17 cellular contexts compared by ENCODE assay signal in genomic region chr3:72157782-72158638, GRCh38.
DNase-seq lines count a peak whose midpoint lies in the region; ATAC-seq and TF ChIP-seq lines count a peak whose summit lies in the region.
"Had no signal": no experiment of that assay in that cellular context is flagged by ENCODE, and none has a peak within 500 bp of the region (broad histone marks: within the 10 kb centered on the region; RNA-seq: fewer than 3 reads in every experiment).

No MANE protein-coding gene starts in this region.

- peaks cover 10% of the 10 kb centered on the region for H3K27me3 Mint-ChIP-seq in osteocyte (ENCODE audit: unreplicated experiment)
- peaks cover 10 to 52% of the 10 kb centered on the region in 2 donors for H3K27me3 Mint-ChIP-seq in effector memory CD8-positive, alpha-beta T cell

- no peaks in the 10 kb centered on the region for H3K9me3 Mint-ChIP-seq in osteocyte (ENCODE audit: unreplicated experiment)
- no peaks in the 10 kb centered on the region for H3K9me3 Mint-ChIP-seq in effector memory CD8-positive, alpha-beta T cell
- H3K9me3 Mint-ChIP-seq: activated naive CD4-positive, alpha-beta T cell treated with anti-CD3 and anti-CD28 coated beads, Interleukin-2, amount 50 U/mL, for 72 hours; immature natural killer cell had no signal

- no peak overlapping the region for H3K27ac Mint-ChIP-seq in osteocyte (ENCODE audit: unreplicated experiment)
- no peak overlapping the region for H3K27ac Mint-ChIP-seq in effector memory CD8-positive, alpha-beta T cell
- H3K27ac Mint-ChIP-seq: activated naive CD4-positive, alpha-beta T cell treated with anti-CD3 and anti-CD28 coated beads, Interleukin-2, amount 50 U/mL, for 72 hours; immature natural killer cell had no signal

- no peak for DNase-seq in epithelial cell of proximal tubule (ENCODE audit: low read depth)
- no peak for DNase-seq in osteocyte (ENCODE audit: extremely low spot score, unreplicated experiment)
- no peak for DNase-seq in NK-92 (lab: John Stamatoyannopoulos, UW; ENCODE audit: unreplicated experiment)
- no peak for DNase-seq in omental fat pad (ENCODE audit: low spot score)
- DNase-seq in effector memory CD8-positive, alpha-beta T cell, result no peak
- DNase-seq: activated CD4-positive, alpha-beta T cell treated with anti-CD3 and anti-CD28 coated beads, Interleukin-2, amount 50 U/mL, for 48 hours; Caco-2; foreskin fibroblast; immature natural killer cell; NCI-H1417 treated with DMSO at 0.1 percent for 48 hours; stimulated activated CD4-positive, alpha-beta T cell treated with anti-CD3 and anti-CD28 coated beads, Interleukin-4, amount 100 ng/mL, for 24 hours; T-helper 1 cell had no signal

- no peak overlapping the region for H3K4me3 Mint-ChIP-seq in osteocyte (ENCODE audit: unreplicated experiment)
- H3K4me3 Mint-ChIP-seq in effector memory CD8-positive, alpha-beta T cell, result no peak overlapping the region
- H3K4me3 Mint-ChIP-seq: immature natural killer cell had no signal

- no peak overlapping the region for H3K4me3 ChIP-seq in epithelial cell of proximal tubule (ENCODE audit: low read depth, low read length)

- ATAC-seq in GM18508 (IDR thresholded peaks at IDR 0.05; ENCODE audit: insufficient read depth, unreplicated experiment) (peak; percentile 54), GM21423 (IDR thresholded peaks at IDR 0.05; ENCODE audit: unreplicated experiment) (peak; percentile 79), HG03432 (IDR thresholded peaks at IDR 0.05; ENCODE audit: unreplicated experiment) (peak; percentile 70), omental fat pad (ENCODE audit: low FRiP score) (no peak)
- ATAC-seq in effector memory CD8-positive, alpha-beta T cell (replicated peaks), result no peak
- ATAC-seq: activated naive CD4-positive, alpha-beta T cell treated with anti-CD3 and anti-CD28 coated beads, Interleukin-2, amount 50 U/mL, for 72 hours; HCT116 had no signal

- TF ChIP-seq CTCF in epithelial cell of proximal tubule (conservative IDR thresholded peaks at IDR 0.05; ENCODE audit: low read depth, low read length) (peak; percentile 8), osteocyte (IDR thresholded peaks at IDR 0.05) (no peak), omental fat pad (IDR thresholded peaks at IDR 0.05) (no peak)

- peaks cover 22% of the 10 kb centered on the region for H3K4me1 Mint-ChIP-seq in osteocyte (ENCODE audit: unreplicated experiment)
- peaks cover 0 to 2% of the 10 kb centered on the region in 2 donors for H3K4me1 Mint-ChIP-seq in effector memory CD8-positive, alpha-beta T cell (ENCODE audit: low read depth in 2 of 2)
- H3K4me1 Mint-ChIP-seq: immature natural killer cell had no signal

- no peaks in the 10 kb centered on the region for H3K36me3 Mint-ChIP-seq in osteocyte (ENCODE audit: unreplicated experiment)
- no peaks in the 10 kb centered on the region for H3K36me3 Mint-ChIP-seq in effector memory CD8-positive, alpha-beta T cell (ENCODE audit: insufficient read depth)
- H3K36me3 Mint-ChIP-seq: activated naive CD4-positive, alpha-beta T cell treated with anti-CD3 and anti-CD28 coated beads, Interleukin-2, amount 50 U/mL, for 72 hours; immature natural killer cell had no signal

Comparison
In these comparisons a context has a peak if more than half of its experiments do, and no peak if none do; other contexts are left out.
1. ATAC-seq: peak in GM18508 (single experiment), GM21423 (single experiment) and HG03432 (single experiment); none in omental fat pad (single experiment) and effector memory CD8-positive, alpha-beta T cell (single experiment).